8 cellular contexts compared by ENCODE assay signal in the genomic region with DNA sequence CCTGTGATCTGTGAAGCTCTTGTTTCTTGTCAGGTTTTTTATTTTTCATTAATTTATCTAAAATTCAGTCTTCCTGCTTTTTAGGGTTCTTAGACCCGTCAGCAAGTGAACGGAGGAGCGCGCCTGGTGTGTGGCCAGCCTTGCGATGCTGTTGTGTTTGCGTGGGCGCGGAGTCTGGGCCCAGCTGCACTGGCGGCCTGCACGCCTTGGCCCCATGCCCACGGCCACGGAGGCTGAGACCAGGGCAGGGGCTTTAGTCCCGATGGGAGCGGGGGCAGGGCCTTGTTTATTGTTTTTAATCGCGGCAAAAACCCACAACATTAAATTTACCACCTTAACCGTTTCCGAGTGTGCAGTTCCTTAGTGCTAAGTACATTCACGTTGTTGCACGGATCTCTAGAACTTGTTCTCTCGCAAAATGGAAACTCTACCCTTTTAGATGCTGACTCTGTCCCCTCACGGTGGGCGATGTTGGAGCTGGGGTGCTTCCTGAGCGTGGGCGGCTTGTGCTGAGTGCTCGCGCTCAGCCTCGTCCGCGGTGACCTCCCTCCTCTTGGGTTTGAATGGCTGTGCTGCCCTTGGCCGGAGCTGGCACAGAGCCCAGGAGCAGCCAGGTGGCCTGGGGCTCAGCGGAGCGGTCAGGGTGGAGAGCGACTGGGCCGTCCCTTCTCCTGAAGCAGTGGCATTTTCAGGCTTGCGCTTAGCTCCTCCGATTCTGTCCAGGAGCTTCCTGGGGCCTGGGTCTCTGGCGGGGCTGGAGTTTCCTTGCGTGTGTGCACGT.
DNase-seq lines count a peak whose midpoint lies in the region; ATAC-seq and TF ChIP-seq lines count a peak whose summit lies in the region.

No MANE protein-coding gene starts in this region.

- H3K27me3 ChIP-seq in body of pancreas, result no peaks in the 10 kb centered on the region
- H3K27me3 ChIP-seq in right cardiac atrium (ENCODE audit: control insufficient read depth, insufficient read depth), result no peaks in the 10 kb centered on the region

- peak; percentile 10 for DNase-seq in GM10248 (ENCODE audit: extremely low spot score)
- DNase-seq in body of pancreas, result peak in 2 of 4 donors; percentile 40
- peak; percentile 65 to 89 (median 88) for DNase-seq in right cardiac atrium
- DNase-seq in putamen (ENCODE audit: low spot score), result peak; percentile 69
- DNase-seq in NCI-H82 (lab: John Stamatoyannopoulos, UW), result no peak
- no peak for DNase-seq in activated CD4-positive, alpha-beta T cell treated with anti-CD3 and anti-CD28 coated beads, Interleukin-2, amount 50 U/mL, for 4 hours

- no peaks in the 10 kb centered on the region for H3K36me3 ChIP-seq in body of pancreas (replicated peaks in 1 of 2; ENCODE audit: insufficient read depth in 1 of 2, low read depth in 2 of 2)

- ATAC-seq in body of pancreas (peak; percentile 38), right cardiac atrium (peak; percentile 51 to 69), GM21576 (IDR thresholded peaks at IDR 0.05; ENCODE audit: unreplicated experiment) (no peak), HG03432 (IDR thresholded peaks at IDR 0.05; ENCODE audit: unreplicated experiment) (no peak)

- POLR2A ChIA-PET in GM10248 (lab: Yijun Ruan, JAX), result no interaction called here

- intact Hi-C loops in body of pancreas (cut with DNase I) (no loop called here), right cardiac atrium (cut with DNase I) (no loop called here)

- WGBS in body of pancreas, 2 donors, result 69 to 82% methylated on average over 36 to 40 of the region's 40 CpGs
- 39% methylated on average over 40 of the region's 40 CpGs for WGBS in right cardiac atrium

- H3K27ac ChIP-seq in body of pancreas (no peak overlapping the region), right cardiac atrium (ENCODE audit: low read length) (no peak overlapping the region)

- H3K9me3 ChIP-seq in body of pancreas (no peaks in the 10 kb centered on the region), right cardiac atrium (ENCODE audit: control insufficient read depth, low read length) (no peaks in the 10 kb centered on the region)

- H3K4me1 ChIP-seq in body of pancreas, result peaks cover 3% of the 10 kb centered on the region
- peaks cover 2% of the 10 kb centered on the region for H3K4me1 ChIP-seq in right cardiac atrium (ENCODE audit: control insufficient read depth, insufficient read depth, low read length)

- TF ChIP-seq CTCF in GM10248 (IDR thresholded peaks at IDR 0.05; ENCODE audit: control extremely low read depth, extremely low read depth, low read depth, missing control alignments) (no peak), body of pancreas (IDR thresholded peaks at IDR 0.05) (no peak)

- CTCF ChIA-PET in GM10248 (lab: Yijun Ruan, JAX), result interaction anchor here (0.6 to 0.7 kb wide), 2 partner anchors 11 to 17 kb away, joined by 3 read pairs; no protein-coding TSS in a partner anchor

- H3K4me3 ChIP-seq in body of pancreas (no peak overlapping the region), right cardiac atrium (ENCODE audit: low read length) (no peak overlapping the region)

- no peak for TF ChIP-seq POLR2A in body of pancreas (IDR thresholded peaks at IDR 0.05)

Comparison
In these comparisons a context has a peak if more than half of its experiments do, and no peak if none do; other contexts are left out.
1. DNase-seq: peak in GM10248 (single experiment), right cardiac atrium (3 of 3) and putamen (single experiment); none in NCI-H82 (single experiment) and activated CD4-positive, alpha-beta T cell treated with anti-CD3 and anti-CD28 coated beads, Interleukin-2, amount 50 U/mL, for 4 hours (0 of 2).
2. ATAC-seq: peak in body of pancreas (single experiment) and right cardiac atrium (2 of 2); none in GM21576 (single experiment) and HG03432 (single experiment).